ENCODE assay signal across 29 cellular contexts in genomic region chr1:30562559-30562958, GRCh38.
"Had no signal": no experiment of that assay in that cellular context is flagged by ENCODE, and none has a peak within 500 bp of the region (broad histone marks: within the 10 kb centered on the region; RNA-seq: fewer than 3 reads in every experiment).

No MANE protein-coding gene starts in this region.

- H3K4me1 ChIP-seq: pancreas, prostate gland, right atrium auricular region, spleen, suprapubic skin, testis, tibial artery, transverse colon, upper lobe of right lung, uterus had no signal

- ATAC-seq: naive thymus-derived CD8-positive, alpha-beta T cell; natural killer cell treated with Interleukin-12 subunit alpha and Interleukin-12 subunit beta and Interleukin-15 and Interleukin-18, amount 100 ng/mL, for 72 hours; pancreas; sciatic nerve; stimulated activated memory B cell treated with anti-CD40 and anti-IgM and Interleukin-4, amounts not matched to agents 10 μg/mL and 1 μg/mL and 100 μg/mL, for 72 hours; stimulated activated naive CD8-positive, alpha-beta T cell treated with anti-CD3 and anti-CD28 coated beads, Interleukin-15, amount 100 ng/mL, for 72 hours; stimulated activated naive CD8-positive, alpha-beta T cell treated with anti-CD3 and anti-CD28 coated beads, Interleukin-15, Interleukin-2, amounts not matched to agents 100 U/mL and 50 U/mL, for 24 hours; upper lobe of right lung had no signal

- FAIRE-seq: pancreas had no signal

- H3K27ac ChIP-seq: neutrophil, pancreas, prostate gland, right atrium auricular region, skin epidermis, spleen, suprapubic skin, testis, tibial artery, transverse colon, upper lobe of right lung, uterus had no signal

- H3K36me3 ChIP-seq: neutrophil, pancreas, prostate gland, right atrium auricular region, spleen, suprapubic skin, tibial artery, transverse colon, upper lobe of right lung, uterus had no signal

- H3K4me3 ChIP-seq: pancreas, prostate gland, right atrium auricular region, skin epidermis, smooth muscle cell, spleen, suprapubic skin, testis, tibial artery, transverse colon, upper lobe of right lung, uterus had no signal

- H3K4me2 ChIP-seq: smooth muscle cell had no signal

- DNase-seq: naive thymus-derived CD8-positive, alpha-beta T cell; nephron progenitor cell; nucleus accumbens; pancreas; retina; spleen; stimulated activated CD4-positive, alpha-beta T cell treated with anti-CD3 and anti-CD28 coated beads, Interleukin-12 subunit alpha, Interleukin-12 subunit beta, amount 100 ng/mL, for 4 hours; stimulated activated CD4-positive, alpha-beta T cell treated with anti-CD3 and anti-CD28 coated beads, Interleukin-1b, Interleukin-23, amount 100 ng/mL, for 48 hours; stimulated activated CD4-positive, alpha-beta T cell treated with anti-CD3 and anti-CD28 coated beads, Interleukin-4, amount 100 ng/mL, for 1 hour; stimulated activated CD4-positive, alpha-beta T cell treated with anti-CD3 and anti-CD28 coated beads, Interleukin-4, amount 100 ng/mL, for 4 hours; stimulated activated CD8-positive, alpha-beta memory T cell treated with anti-CD3 and anti-CD28 coated beads, Interleukin-4, amount 100 ng/mL, for 48 hours; stimulated activated naive CD4-positive, alpha-beta T cell; stimulated activated naive CD8-positive, alpha-beta T cell treated with anti-CD3 and anti-CD28 coated beads, Interleukin-15, amount 100 ng/mL, for 72 hours; stimulated activated naive CD8-positive, alpha-beta T cell treated with anti-CD3 and anti-CD28 coated beads, Interleukin-15, Interleukin-2, amounts not matched to agents 100 U/mL and 50 U/mL, for 24 hours; substantia nigra; testis; tibial artery; transverse colon; upper lobe of right lung; uterus had no signal

- H3K27me3 ChIP-seq: pancreas, right atrium auricular region, suprapubic skin, testis, tibial artery, upper lobe of right lung, uterus had no signal

- H3K9me3 ChIP-seq: neutrophil, pancreas, prostate gland, testis had no signal
